ENCODE assay signal across 7 cellular contexts in genomic region chr15:66498501-66499386, GRCh38. TPM values are rescaled to one million over a fixed set of nuclear protein-coding genes. Genes with fewer than 3 reads are reported as not detected.
DNase-seq lines count a peak whose midpoint lies in the region; ATAC-seq and TF ChIP-seq lines count a peak whose summit lies in the region.

No MANE protein-coding gene starts in this region.

- peaks cover 93% of the 10 kb centered on the region for H3K36me3 Mint-ChIP-seq in activated naive CD8-positive, alpha-beta T cell treated with anti-CD3 and anti-CD28 coated beads, Interleukin-2, amount 50 U/mL, for 24 hours (ENCODE audit: low read depth)

- peak; percentile 66 for DNase-seq in ELR (ENCODE audit: low read depth)
- DNase-seq in M059J (ENCODE audit: low read depth), result peak; percentile 43
- DNase-seq in activated naive CD8-positive, alpha-beta T cell treated with anti-CD3 and anti-CD28 coated beads, Interleukin-2, amount 50 U/mL, for 24 hours, result no peak

- no peaks in the 10 kb centered on the region for H3K27me3 ChIP-seq in liver (ENCODE audit: control insufficient read depth in 4 of 4, insufficient read depth in 4 of 4, low read length in 3 of 4)

- no peak for TF ChIP-seq CTCF in liver (IDR thresholded peaks at IDR 0.05; ENCODE audit: low read depth, low read length, missing input control)

- no peaks in the 10 kb centered on the region for H3K9me3 ChIP-seq in liver (ENCODE audit: control insufficient read depth in 4 of 4, low read length in 3 of 4)

- H3K27me3 Mint-ChIP-seq in activated naive CD8-positive, alpha-beta T cell treated with anti-CD3 and anti-CD28 coated beads, Interleukin-2, amount 50 U/mL, for 24 hours, result no peaks in the 10 kb centered on the region

- peaks cover 9 to 59% (median 51%) of the 10 kb centered on the region in 4 donors for H3K36me3 ChIP-seq in liver (ENCODE audit: control insufficient read depth in 4 of 4, insufficient read depth in 3 of 4, low read depth in 1 of 4, low read length in 3 of 4)

- peak overlapping the region; percentile 78 to 92 for H3K27ac ChIP-seq in liver (ENCODE audit: low read depth in 1 of 2, low read length in 2 of 2)

- TF ChIP-seq RAD21 in liver (IDR thresholded peaks at IDR 0.05), result peak; percentile 68 to 75

- H3K4me1 ChIP-seq in liver (ENCODE audit: control insufficient read depth in 4 of 4, insufficient read depth in 4 of 4, low read length in 3 of 4), result peaks cover 3 to 60% (median 51%) of the 10 kb centered on the region in 4 donors

- H3K4me3 ChIP-seq in liver (ENCODE audit: low read depth in 1 of 3, low read length in 3 of 3), result no peak overlapping the region

- peak overlapping the region; percentile 99 for H3K27ac Mint-ChIP-seq in activated naive CD8-positive, alpha-beta T cell treated with anti-CD3 and anti-CD28 coated beads, Interleukin-2, amount 50 U/mL, for 24 hours

- H3K9me3 Mint-ChIP-seq in activated naive CD8-positive, alpha-beta T cell treated with anti-CD3 and anti-CD28 coated beads, Interleukin-2, amount 50 U/mL, for 24 hours, result no peaks in the 10 kb centered on the region

- H3K4me1 Mint-ChIP-seq in activated naive CD8-positive, alpha-beta T cell treated with anti-CD3 and anti-CD28 coated beads, Interleukin-2, amount 50 U/mL, for 24 hours, result peaks cover 74% of the 10 kb centered on the region

- 58% methylated on average over 3 of the region's 3 CpGs for WGBS in liver

- H3K4me3 Mint-ChIP-seq in activated naive CD8-positive, alpha-beta T cell treated with anti-CD3 and anti-CD28 coated beads, Interleukin-2, amount 50 U/mL, for 24 hours, result peak overlapping the region; percentile 93

- H3K9ac ChIP-seq in liver (ENCODE audit: low read depth in 1 of 2, low read length in 2 of 2), result no peak overlapping the region

- ATAC-seq in activated naive CD8-positive, alpha-beta T cell treated with anti-CD3 and anti-CD28 coated beads, Interleukin-2, amount 50 U/mL, for 24 hours, result no peak
- no peak for ATAC-seq in GM19395 (IDR thresholded peaks at IDR 0.05; ENCODE audit: unreplicated experiment)
- no peak for ATAC-seq in HG03432 (IDR thresholded peaks at IDR 0.05; ENCODE audit: unreplicated experiment)
- no peak for ATAC-seq in HG03039 (IDR thresholded peaks at IDR 0.05; ENCODE audit: unreplicated experiment)

TF ChIP-seq in liver, 16 proteins besides CTCF, POLR2A, EP300 and RAD21:
- no peak for TF ChIP-seq HNF4G (IDR thresholded peaks at IDR 0.05)
- no peak for TF ChIP-seq RXRA (IDR thresholded peaks at IDR 0.05)
- no peak for TF ChIP-seq EGR1 (IDR thresholded peaks at IDR 0.05; ENCODE audit: low read depth in 2 of 2)
- no peak for TF ChIP-seq JUND (IDR thresholded peaks at IDR 0.05)
- TF ChIP-seq FOXA1 (IDR thresholded peaks at IDR 0.05), result no peak
- TF ChIP-seq GABPA (IDR thresholded peaks at IDR 0.05 in 1 of 2, conservative IDR thresholded peaks at IDR 0.05 in 1 of 2), result no peak
- TF ChIP-seq TAF1 (conservative IDR thresholded peaks at IDR 0.05), result no peak
- no peak for TF ChIP-seq NR2F2 (IDR thresholded peaks at IDR 0.05)
- no peak for TF ChIP-seq ATF3 (IDR thresholded peaks at IDR 0.05)
- TF ChIP-seq ZBTB33 (IDR thresholded peaks at IDR 0.05), result no peak
- TF ChIP-seq FOXA2 (IDR thresholded peaks at IDR 0.05), result no peak
- TF ChIP-seq HNF4A (conservative IDR thresholded peaks at IDR 0.05), result no peak

RNA-seq across cellular contexts. Expression of gene SNAPC5, which starts 1.2 kb away (rescaled TPM):
- 38.4 and 44.9 TPM in 2 replicates for total RNA-seq in M059J (2014; rRNA removed; shearing (Covaris generic))
- 10 to 100 TPM; 11.3 to 21.4 TPM for total RNA-seq in liver
- polyA plus RNA-seq in liver, result 10 to 100 TPM; 22.7 to 24.9 TPM

RNA-seq across cellular contexts. Expression of gene RPL4, which starts 5.9 kb away (rescaled TPM):
- 2,422 and 2,963 TPM in 2 replicates for total RNA-seq in M059J (2014; rRNA removed; shearing (Covaris generic))
- 1,000 to 10,000 TPM; 1,530 to 1,638 TPM for total RNA-seq in liver
- polyA plus RNA-seq in liver, result 1,000 to 10,000 TPM in 1 of 2 donors, 100 to 1,000 TPM in 1; 323 to 1,351 TPM

RNA-seq across cellular contexts. Expression of gene ZWILCH, which starts 6.4 kb away (rescaled TPM):
- total RNA-seq in M059J (2014; rRNA removed; shearing (Covaris generic)), result 27.2 and 53.5 TPM in 2 replicates
- 10 to 100 TPM in 1 of 2 donors, 1 to 10 TPM in 1; 3.5 to 11.3 TPM for total RNA-seq in liver
- polyA plus RNA-seq in liver, result 1 to 10 TPM; 1.5 to 2.3 TPM
